ENCODE assay signal across 21 cellular contexts in genomic region chr1:110076789-110077500, GRCh38. TPM values are rescaled to one million over a fixed set of nuclear protein-coding genes. Genes with fewer than 3 reads are reported as not detected.
DNase-seq lines count a peak whose midpoint lies in the region; ATAC-seq and TF ChIP-seq lines count a peak whose summit lies in the region.
"Had no signal": no experiment of that assay in that cellular context is flagged by ENCODE, and none has a peak within 500 bp of the region (broad histone marks: within the 10 kb centered on the region; RNA-seq: fewer than 3 reads in every experiment).

No MANE protein-coding gene starts in this region.

- H3K79me1 ChIP-seq in mesenchymal stem cell (replicated peaks; ENCODE audit: low read length, poor library complexity, severe bottlenecking) = no peaks in the 10 kb centered on the region

- H3K9me3 ChIP-seq in mesenchymal stem cell (ENCODE audit: control insufficient read depth, low read length) (no peaks in the 10 kb centered on the region), MG63 (no peaks in the 10 kb centered on the region)
- H3K9me3 ChIP-seq: A549, BLaER1 had no signal

- no peak overlapping the region for H2BK120ac ChIP-seq in mesenchymal stem cell (ENCODE audit: low read depth, low read length)

- no peak for ATAC-seq in Right ventricle myocardium superior (ENCODE audit: poor library complexity)
- no peak for ATAC-seq in Right ventricle myocardium inferior
- ATAC-seq: A549, HCT116 had no signal

- no peak overlapping the region for H2BK12ac ChIP-seq in mesenchymal stem cell (ENCODE audit: low read length in 2 of 2)

- 92% methylated on average over 1 of the region's 3 CpGs for WGBS in mesenchymal stem cell

- no peak overlapping the region for H3K4ac ChIP-seq in mesenchymal stem cell (ENCODE audit: low read depth in 1 of 2, low read length in 2 of 2)

- no peak overlapping the region for H3K4me2 ChIP-seq in mesenchymal stem cell (ENCODE audit: low read length, poor library complexity, severe bottlenecking)
- H3K4me2 ChIP-seq: A549, BLaER1 had no signal

- H2AK5ac ChIP-seq in mesenchymal stem cell (ENCODE audit: low read length, severe bottlenecking) = no peak overlapping the region

- no peak overlapping the region for H4K91ac ChIP-seq in mesenchymal stem cell (ENCODE audit: low read length)

- H3K36me3 ChIP-seq in mesenchymal stem cell (ENCODE audit: control insufficient read depth in 1 of 2, insufficient read depth in 2 of 2, low read depth in 1 of 2, low read length in 2 of 2) (no peaks in the 10 kb centered on the region), MG63 (no peaks in the 10 kb centered on the region)
- H3K36me3 ChIP-seq: BLaER1 had no signal

- H3K18ac ChIP-seq in mesenchymal stem cell (ENCODE audit: low read depth in 1 of 2, low read length in 2 of 2) = no peak overlapping the region

- intact Hi-C loops in Right ventricle myocardium superior (cut with DNase I) (no loop called here), Right ventricle myocardium inferior (cut with DNase I) (no loop called here)

- DNase-seq in Right ventricle myocardium superior (peak; percentile 1), Right ventricle myocardium inferior (ENCODE audit: missing footprints) (no peak), DMS79 treated with DMSO at 0.1 percent for 48 hours (lab: John Stamatoyannopoulos, UW) (peak; percentile 86), epithelial cell of proximal tubule (ENCODE audit: low read depth) (peak; percentile 16), mesenchymal stem cell (no peak), MG63 (no peak), SKM-1 (lab: John Stamatoyannopoulos, UW; ENCODE audit: unreplicated experiment) (no peak)
- DNase-seq: CD4-positive, alpha-beta memory T cell; DMS153; GDM1; GOT3; H7; HFFc6 had no signal

- no peak overlapping the region for H2AFZ ChIP-seq in mesenchymal stem cell (ENCODE audit: low read depth, low read length)

- no peak for TF ChIP-seq CTCF in epithelial cell of proximal tubule (conservative IDR thresholded peaks at IDR 0.05; ENCODE audit: low read depth, low read length)

- H3K27me3 ChIP-seq in mesenchymal stem cell (ENCODE audit: control insufficient read depth in 1 of 2, insufficient read depth in 1 of 2, low read length in 2 of 2) (peaks cover 32 to 95% of the 10 kb centered on the region in 2 experiments), MG63 (no peaks in the 10 kb centered on the region)

- H3K4me1 ChIP-seq in mesenchymal stem cell (ENCODE audit: control insufficient read depth, insufficient read depth, low read depth, low read length) = no peaks in the 10 kb centered on the region
- H3K4me1 ChIP-seq: A549, BLaER1 had no signal

- no peak overlapping the region for H3K14ac ChIP-seq in mesenchymal stem cell (ENCODE audit: low read length in 2 of 2)

- H3K4me3 ChIP-seq in epithelial cell of proximal tubule (ENCODE audit: low read depth, low read length) (no peak overlapping the region), mesenchymal stem cell (ENCODE audit: insufficient read depth in 1 of 2, low read depth in 1 of 2, low read length in 2 of 2) (no peak overlapping the region), MG63 (no peak overlapping the region)
- H3K4me3 ChIP-seq: A549, BLaER1 had no signal

- no peak overlapping the region for H2BK15ac ChIP-seq in mesenchymal stem cell (ENCODE audit: low read depth, poor library complexity, severe bottlenecking)

- H2BK5ac ChIP-seq in mesenchymal stem cell (ENCODE audit: low read depth, low read length, poor library complexity, severe bottlenecking) = no peak overlapping the region

- no peak overlapping the region for H3K23ac ChIP-seq in mesenchymal stem cell (ENCODE audit: low read length in 2 of 2)

- no peak overlapping the region for H4K8ac ChIP-seq in mesenchymal stem cell (ENCODE audit: low read length)

- H3K27ac ChIP-seq in mesenchymal stem cell (ENCODE audit: low read length, poor library complexity, severe bottlenecking) = no peak overlapping the region
- H3K27ac ChIP-seq: 22Rv1, A549, BLaER1 had no signal

- H3K9ac ChIP-seq in mesenchymal stem cell (ENCODE audit: low read length) = no peak overlapping the region
- H3K9ac ChIP-seq: BLaER1 had no signal

RNA-seq across cellular contexts. Expression of gene ALX3, which starts 6.5 kb away (rescaled TPM):
- total RNA-seq in Right ventricle myocardium superior (not detected), Right ventricle myocardium inferior (not detected), epithelial cell of proximal tubule (not detected in 2 replicates)
- not detected for polyA plus RNA-seq in mesenchymal stem cell (2013, experiment 1 of 2)
- not detected for polyA plus RNA-seq in mesenchymal stem cell (2013, experiment 2 of 2)
- 11.3 and 14.9 TPM in 2 replicates for total RNA-seq in MG63 (2014; rRNA removed; shearing (Covaris generic); ENCODE audit: low replicate concordance)
- total RNA-seq: CD4-positive, alpha-beta memory T cell; Daoy; HT-29 had no signal
- polyA plus RNA-seq: A549; AG04450; CD14-positive monocyte; CD4-positive, alpha-beta memory T cell had no signal

RNA-seq across cellular contexts. Expression of gene UBL4B, which starts 35.3 kb away (rescaled TPM):
- not detected for total RNA-seq in Right ventricle myocardium superior
- total RNA-seq in Right ventricle myocardium inferior = not detected
- total RNA-seq in epithelial cell of proximal tubule = not detected in 2 replicates
- not detected for polyA plus RNA-seq in mesenchymal stem cell (2013, experiment 1 of 2)
- not detected for polyA plus RNA-seq in mesenchymal stem cell (2013, experiment 2 of 2)
- total RNA-seq in MG63 (2014; rRNA removed; shearing (Covaris generic); ENCODE audit: low replicate concordance) = not detected in 2 replicates
- total RNA-seq: CD4-positive, alpha-beta memory T cell; Daoy; H7; HT-29 had no signal
- polyA plus RNA-seq: A549; AG04450; CD14-positive monocyte; CD4-positive, alpha-beta memory T cell had no signal

RNA-seq across cellular contexts. Expression of gene STRIP1, which starts 42.5 kb away (rescaled TPM):
- 16.2 TPM for total RNA-seq in Right ventricle myocardium superior
- total RNA-seq in Right ventricle myocardium inferior = 17.8 TPM
- 28.6 and 28.9 TPM in 2 replicates for total RNA-seq in epithelial cell of proximal tubule
- polyA plus RNA-seq in mesenchymal stem cell (2013, experiment 1 of 2) = 19.9 TPM
- 19.7 TPM for polyA plus RNA-seq in mesenchymal stem cell (2013, experiment 2 of 2)
- 39.6 and 41.0 TPM in 2 replicates for total RNA-seq in MG63 (2014; rRNA removed; shearing (Covaris generic); ENCODE audit: low replicate concordance)

Comparison
In these comparisons a context has a peak if more than half of its experiments do, and no peak if none do; other contexts are left out.
1. DNase-seq: peak in Right ventricle myocardium superior (single experiment), DMS79 treated with DMSO at 0.1 percent for 48 hours (single experiment) and epithelial cell of proximal tubule (single experiment); none in Right ventricle myocardium inferior (single experiment), mesenchymal stem cell (single experiment), MG63 (single experiment) and SKM-1 (single experiment).
2. RNA of gene ALX3, which starts 6.5 kb away (total RNA-seq): 11.3 to 14.9 TPM in MG63; not detected in Right ventricle myocardium superior (single experiment), not detected in Right ventricle myocardium inferior (single experiment) and not detected in epithelial cell of proximal tubule; every median in the first group is over 10 times any median in the second.